In the genomic region with DNA sequence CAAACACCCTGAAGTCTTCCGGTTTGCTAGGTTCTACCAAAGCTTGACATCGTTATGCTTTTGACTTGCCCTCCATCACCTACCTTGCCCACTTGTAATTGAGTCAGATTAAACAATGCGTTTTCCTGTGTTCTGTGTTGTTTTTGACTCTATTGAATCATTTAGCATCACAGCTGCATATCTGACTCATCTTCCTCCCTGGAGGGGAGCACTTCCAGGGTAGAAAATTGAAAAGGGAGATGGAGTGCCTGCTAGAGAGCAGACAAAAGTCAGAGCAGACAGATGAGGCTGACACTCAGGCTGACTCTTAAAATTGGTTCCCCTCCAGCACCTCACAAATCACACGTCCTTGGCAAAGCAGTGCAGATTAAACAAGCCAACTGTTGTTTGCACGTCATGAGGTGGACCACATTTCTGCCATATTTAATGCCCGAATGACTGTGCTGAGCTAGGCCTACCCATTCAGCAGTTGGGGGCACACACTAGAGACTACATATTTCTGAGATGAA, we compare ENCODE assay signal across 1 cellular context.
TF ChIP-seq lines count a peak whose summit lies in the region.

No MANE protein-coding gene starts in this region.

TF ChIP-seq in GM23338, 12 proteins besides CTCF, POLR2A, EP300 and RAD21 (continued from another document):
- TF ChIP-seq, protein P1, sequence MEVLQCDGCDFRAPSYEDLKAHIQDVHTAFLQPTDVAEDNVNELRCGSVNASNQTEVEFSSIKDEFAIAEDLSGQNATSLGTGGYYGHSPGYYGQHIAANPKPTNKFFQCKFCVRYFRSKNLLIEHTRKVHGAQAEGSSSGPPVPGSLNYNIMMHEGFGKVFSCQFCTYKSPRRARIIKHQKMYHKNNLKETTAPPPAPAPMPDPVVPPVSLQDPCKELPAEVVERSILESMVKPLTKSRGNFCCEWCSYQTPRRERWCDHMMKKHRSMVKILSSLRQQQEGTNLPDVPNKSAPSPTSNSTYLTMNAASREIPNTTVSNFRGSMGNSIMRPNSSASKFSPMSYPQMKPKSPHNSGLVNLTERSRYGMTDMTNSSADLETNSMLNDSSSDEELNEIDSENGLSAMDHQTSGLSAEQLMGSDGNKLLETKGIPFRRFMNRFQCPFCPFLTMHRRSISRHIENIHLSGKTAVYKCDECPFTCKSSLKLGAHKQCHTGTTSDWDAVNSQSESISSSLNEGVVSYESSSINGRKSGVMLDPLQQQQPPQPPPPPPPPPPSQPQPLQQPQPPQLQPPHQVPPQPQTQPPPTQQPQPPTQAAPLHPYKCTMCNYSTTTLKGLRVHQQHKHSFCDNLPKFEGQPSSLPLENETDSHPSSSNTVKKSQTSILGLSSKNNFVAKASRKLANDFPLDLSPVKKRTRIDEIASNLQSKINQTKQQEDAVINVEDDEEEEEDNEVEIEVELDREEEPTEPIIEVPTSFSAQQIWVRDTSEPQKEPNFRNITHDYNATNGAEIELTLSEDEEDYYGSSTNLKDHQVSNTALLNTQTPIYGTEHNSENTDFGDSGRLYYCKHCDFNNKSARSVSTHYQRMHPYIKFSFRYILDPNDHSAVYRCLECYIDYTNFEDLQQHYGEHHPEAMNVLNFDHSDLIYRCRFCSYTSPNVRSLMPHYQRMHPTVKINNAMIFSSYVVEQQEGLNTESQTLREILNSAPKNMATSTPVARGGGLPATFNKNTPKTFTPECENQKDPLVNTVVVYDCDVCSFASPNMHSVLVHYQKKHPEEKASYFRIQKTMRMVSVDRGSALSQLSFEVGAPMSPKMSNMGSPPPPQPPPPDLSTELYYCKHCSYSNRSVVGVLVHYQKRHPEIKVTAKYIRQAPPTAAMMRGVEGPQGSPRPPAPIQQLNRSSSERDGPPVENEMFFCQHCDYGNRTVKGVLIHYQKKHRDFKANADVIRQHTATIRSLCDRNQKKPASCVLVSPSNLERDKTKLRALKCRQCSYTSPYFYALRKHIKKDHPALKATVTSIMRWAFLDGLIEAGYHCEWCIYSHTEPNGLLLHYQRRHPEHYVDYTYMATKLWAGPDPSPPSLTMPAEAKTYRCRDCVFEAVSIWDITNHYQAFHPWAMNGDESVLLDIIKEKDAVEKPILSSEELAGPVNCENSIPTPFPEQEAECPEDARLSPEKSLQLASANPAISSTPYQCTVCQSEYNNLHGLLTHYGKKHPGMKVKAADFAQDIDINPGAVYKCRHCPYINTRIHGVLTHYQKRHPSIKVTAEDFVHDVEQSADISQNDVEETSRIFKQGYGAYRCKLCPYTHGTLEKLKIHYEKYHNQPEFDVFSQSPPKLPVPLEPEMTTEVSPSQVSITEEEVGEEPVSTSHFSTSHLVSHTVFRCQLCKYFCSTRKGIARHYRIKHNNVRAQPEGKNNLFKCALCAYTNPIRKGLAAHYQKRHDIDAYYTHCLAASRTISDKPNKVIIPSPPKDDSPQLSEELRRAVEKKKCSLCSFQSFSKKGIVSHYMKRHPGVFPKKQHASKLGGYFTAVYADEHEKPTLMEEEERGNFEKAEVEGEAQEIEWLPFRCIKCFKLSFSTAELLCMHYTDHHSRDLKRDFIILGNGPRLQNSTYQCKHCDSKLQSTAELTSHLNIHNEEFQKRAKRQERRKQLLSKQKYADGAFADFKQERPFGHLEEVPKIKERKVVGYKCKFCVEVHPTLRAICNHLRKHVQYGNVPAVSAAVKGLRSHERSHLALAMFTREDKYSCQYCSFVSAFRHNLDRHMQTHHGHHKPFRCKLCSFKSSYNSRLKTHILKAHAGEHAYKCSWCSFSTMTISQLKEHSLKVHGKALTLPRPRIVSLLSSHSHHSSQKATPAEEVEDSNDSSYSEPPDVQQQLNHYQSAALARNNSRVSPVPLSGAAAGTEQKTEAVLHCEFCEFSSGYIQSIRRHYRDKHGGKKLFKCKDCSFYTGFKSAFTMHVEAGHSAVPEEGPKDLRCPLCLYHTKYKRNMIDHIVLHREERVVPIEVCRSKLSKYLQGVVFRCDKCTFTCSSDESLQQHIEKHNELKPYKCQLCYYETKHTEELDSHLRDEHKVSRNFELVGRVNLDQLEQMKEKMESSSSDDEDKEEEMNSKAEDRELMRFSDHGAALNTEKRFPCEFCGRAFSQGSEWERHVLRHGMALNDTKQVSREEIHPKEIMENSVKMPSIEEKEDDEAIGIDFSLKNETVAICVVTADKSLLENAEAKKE (CRISPR knock-in tag; IDR thresholded peaks at IDR 0.05): no peak
- TF ChIP-seq JUNB (IDR thresholded peaks at IDR 0.05; ENCODE audit: unreplicated experiment): no peak
- no peak for TF ChIP-seq STAT1 (IDR thresholded peaks at IDR 0.05; ENCODE audit: unreplicated experiment)
- no peak for TF ChIP-seq CREB1 (CRISPR knock-in tag; IDR thresholded peaks at IDR 0.05; ENCODE audit: low read depth)
- no peak for TF ChIP-seq EZH2phosphoT487 (IDR thresholded peaks at IDR 0.05; ENCODE audit: unreplicated experiment)
- TF ChIP-seq, protein P2, sequence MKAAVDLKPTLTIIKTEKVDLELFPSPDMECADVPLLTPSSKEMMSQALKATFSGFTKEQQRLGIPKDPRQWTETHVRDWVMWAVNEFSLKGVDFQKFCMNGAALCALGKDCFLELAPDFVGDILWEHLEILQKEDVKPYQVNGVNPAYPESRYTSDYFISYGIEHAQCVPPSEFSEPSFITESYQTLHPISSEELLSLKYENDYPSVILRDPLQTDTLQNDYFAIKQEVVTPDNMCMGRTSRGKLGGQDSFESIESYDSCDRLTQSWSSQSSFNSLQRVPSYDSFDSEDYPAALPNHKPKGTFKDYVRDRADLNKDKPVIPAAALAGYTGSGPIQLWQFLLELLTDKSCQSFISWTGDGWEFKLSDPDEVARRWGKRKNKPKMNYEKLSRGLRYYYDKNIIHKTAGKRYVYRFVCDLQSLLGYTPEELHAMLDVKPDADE (IDR thresholded peaks at IDR 0.05): no peak
- TF ChIP-seq ZNF331 (CRISPR knock-in tag; IDR thresholded peaks at IDR 0.05; ENCODE audit: low read depth): no peak
- TF ChIP-seq POLR2AphosphoS5 (IDR thresholded peaks at IDR 0.05; ENCODE audit: low read depth): no peak
